Comparison of ENCODE assay signal across 8 cellular contexts in genomic region chr20:49982072-49982345, GRCh38. TPM values are rescaled to one million over a fixed set of nuclear protein-coding genes. Genes with fewer than 3 reads are reported as not detected.
DNase-seq lines count a peak whose midpoint lies in the region; ATAC-seq, FAIRE-seq and TF ChIP-seq lines count a peak whose summit lies in the region.

No MANE protein-coding gene starts in this region.

- peak overlapping the region; percentile 41 for H3K4me3 Mint-ChIP-seq in activated CD4-positive, alpha-beta memory T cell treated with anti-CD3 and anti-CD28 coated beads, Interleukin-2, amount 10 ng/mL, durations not matched to agents 7 days and 5 days
- H3K4me3 Mint-ChIP-seq in activated CD4-positive, alpha-beta memory T cell treated with anti-CD3 and anti-CD28 coated beads for 36 hours = no peak overlapping the region
- H3K4me3 Mint-ChIP-seq in activated T-helper 2 cell treated with anti-CD3 and anti-CD28 coated beads, Interferon-gamma antibody, Interleukin-2, Interleukin-4, amounts not matched to agents 10 μg/mL and 5 μg/mL and 100 μg/mL, durations not matched to agents 14 hours and 24 hours and 36 hours (ENCODE audit: low read depth) = peak overlapping the region; percentile 31

- POLR2A ChIA-PET in activated CD4-positive, alpha-beta memory T cell treated with anti-CD3 and anti-CD28 coated beads, Interleukin-2, amount 10 ng/mL, durations not matched to agents 7 days and 5 days (lab: Charles Lee) = interaction anchor here (1.0 kb wide), 1 partner anchor 46 kb away, joined by 3 read pairs; the partner anchor contains the start of gene RNF114
- POLR2A ChIA-PET in activated CD4-positive, alpha-beta memory T cell treated with anti-CD3 and anti-CD28 coated beads for 36 hours (lab: Charles Lee) = no interaction called here

- intact Hi-C loops in activated CD4-positive, alpha-beta memory T cell treated with anti-CD3 and anti-CD28 coated beads for 36 hours (cut with micrococcal nuclease) = no loop called here
- intact Hi-C loops in activated T-helper 2 cell treated with anti-CD3 and anti-CD28 coated beads, Interferon-gamma antibody, Interleukin-2, Interleukin-4, amounts not matched to agents 10 μg/mL and 5 μg/mL and 100 μg/mL, durations not matched to agents 14 hours and 24 hours and 36 hours (cut with micrococcal nuclease) = loop anchor here (2.0 kb wide), 1 partner anchor 185 kb away; no protein-coding TSS in a partner anchor

- H3K27ac ChIP-seq in layer of hippocampus (ENCODE audit: low read depth, low read length) (peak overlapping the region; percentile 21), thoracic aorta (no peak overlapping the region)

- CTCF ChIA-PET in activated CD4-positive, alpha-beta memory T cell treated with anti-CD3 and anti-CD28 coated beads, Interleukin-2, amount 10 ng/mL, durations not matched to agents 7 days and 5 days (lab: Charles Lee) = interaction anchor here (1.0 to 11.5 kb wide), 8 partner anchors 9 to 200 kb away, joined by 3 to 300 read pairs (median 5); no protein-coding TSS in a partner anchor
- CTCF ChIA-PET in activated CD4-positive, alpha-beta memory T cell treated with anti-CD3 and anti-CD28 coated beads for 36 hours (lab: Charles Lee) = interaction anchor here (0.7 to 7.5 kb wide), 7 partner anchors 47 to 197 kb away, joined by 3 to 257 read pairs (median 4); partner anchors contain the start of gene RNF114

- H3K4me3 ChIP-seq in thoracic aorta = peak overlapping the region; percentile 87

- ATAC-seq in thoracic aorta (ENCODE audit: insufficient number of reproducible peaks, low FRiP score, low read depth) (no peak), HG02763 (IDR thresholded peaks at IDR 0.05; ENCODE audit: unreplicated experiment) (no peak)

- no peak for FAIRE-seq in GM12891 (lab: Jason Lieb, UNC)

- DNase-seq in activated CD4-positive, alpha-beta memory T cell treated with anti-CD3 and anti-CD28 coated beads, Interleukin-2, amount 10 ng/mL, durations not matched to agents 7 days and 5 days = no peak
- DNase-seq in activated CD4-positive, alpha-beta memory T cell treated with anti-CD3 and anti-CD28 coated beads for 36 hours = no peak
- no peak for DNase-seq in activated T-helper 2 cell treated with anti-CD3 and anti-CD28 coated beads, Interferon-gamma antibody, Interleukin-2, Interleukin-4, amounts not matched to agents 10 μg/mL and 5 μg/mL and 100 μg/mL, durations not matched to agents 14 hours and 24 hours and 36 hours (ENCODE audit: low spot score)
- DNase-seq in thoracic aorta (ENCODE audit: low spot score) = no peak
- DNase-seq in GM12891 (ENCODE audit: insufficient read length, low spot score) = no peak
- no peak for DNase-seq in stimulated activated CD4-positive, alpha-beta T cell treated with anti-CD3 and anti-CD28 coated beads, Interleukin-12 subunit alpha, Interleukin-12 subunit beta, amount 100 ng/mL, for 4 hours

- no peaks in the 10 kb centered on the region for H3K36me3 ChIP-seq in thoracic aorta

- peaks cover 28% of the 10 kb centered on the region for H3K27me3 Mint-ChIP-seq in activated CD4-positive, alpha-beta memory T cell treated with anti-CD3 and anti-CD28 coated beads, Interleukin-2, amount 10 ng/mL, durations not matched to agents 7 days and 5 days
- peaks cover 4% of the 10 kb centered on the region for H3K27me3 Mint-ChIP-seq in activated CD4-positive, alpha-beta memory T cell treated with anti-CD3 and anti-CD28 coated beads for 36 hours
- H3K27me3 Mint-ChIP-seq in activated T-helper 2 cell treated with anti-CD3 and anti-CD28 coated beads, Interferon-gamma antibody, Interleukin-2, Interleukin-4, amounts not matched to agents 10 μg/mL and 5 μg/mL and 100 μg/mL, durations not matched to agents 14 hours and 24 hours and 36 hours (ENCODE audit: low read depth) = peaks cover 31% of the 10 kb centered on the region

- H3K27me3 ChIP-seq in layer of hippocampus (ENCODE audit: control insufficient read depth, insufficient read depth, low read length) (no peaks in the 10 kb centered on the region), thoracic aorta (replicated peaks; ENCODE audit: insufficient read depth) (no peaks in the 10 kb centered on the region)

- peaks cover 27 to 50% of the 10 kb centered on the region in 2 donors for H3K4me1 ChIP-seq in thoracic aorta (ENCODE audit: control insufficient read depth in 1 of 2, low read depth in 2 of 2)

- H3K9me3 ChIP-seq in thoracic aorta = no peaks in the 10 kb centered on the region

- no peaks in the 10 kb centered on the region for H3K9me3 Mint-ChIP-seq in activated CD4-positive, alpha-beta memory T cell treated with anti-CD3 and anti-CD28 coated beads, Interleukin-2, amount 10 ng/mL, durations not matched to agents 7 days and 5 days
- no peaks in the 10 kb centered on the region for H3K9me3 Mint-ChIP-seq in activated CD4-positive, alpha-beta memory T cell treated with anti-CD3 and anti-CD28 coated beads for 36 hours
- H3K9me3 Mint-ChIP-seq in activated T-helper 2 cell treated with anti-CD3 and anti-CD28 coated beads, Interferon-gamma antibody, Interleukin-2, Interleukin-4, amounts not matched to agents 10 μg/mL and 5 μg/mL and 100 μg/mL, durations not matched to agents 14 hours and 24 hours and 36 hours = no peaks in the 10 kb centered on the region

- no peak overlapping the region for H3K27ac Mint-ChIP-seq in activated CD4-positive, alpha-beta memory T cell treated with anti-CD3 and anti-CD28 coated beads, Interleukin-2, amount 10 ng/mL, durations not matched to agents 7 days and 5 days
- H3K27ac Mint-ChIP-seq in activated CD4-positive, alpha-beta memory T cell treated with anti-CD3 and anti-CD28 coated beads for 36 hours = no peak overlapping the region
- H3K27ac Mint-ChIP-seq in activated T-helper 2 cell treated with anti-CD3 and anti-CD28 coated beads, Interferon-gamma antibody, Interleukin-2, Interleukin-4, amounts not matched to agents 10 μg/mL and 5 μg/mL and 100 μg/mL, durations not matched to agents 14 hours and 24 hours and 36 hours = peak overlapping the region; percentile 70

- no peaks in the 10 kb centered on the region for H3K36me3 Mint-ChIP-seq in activated CD4-positive, alpha-beta memory T cell treated with anti-CD3 and anti-CD28 coated beads, Interleukin-2, amount 10 ng/mL, durations not matched to agents 7 days and 5 days (ENCODE audit: low read depth)
- no peaks in the 10 kb centered on the region for H3K36me3 Mint-ChIP-seq in activated CD4-positive, alpha-beta memory T cell treated with anti-CD3 and anti-CD28 coated beads for 36 hours
- H3K36me3 Mint-ChIP-seq in activated T-helper 2 cell treated with anti-CD3 and anti-CD28 coated beads, Interferon-gamma antibody, Interleukin-2, Interleukin-4, amounts not matched to agents 10 μg/mL and 5 μg/mL and 100 μg/mL, durations not matched to agents 14 hours and 24 hours and 36 hours (ENCODE audit: low read depth) = no peaks in the 10 kb centered on the region

- TF ChIP-seq CTCF in thoracic aorta (IDR thresholded peaks at IDR 0.05) = no peak

- no peak for TF ChIP-seq POLR2A in GM12891 (IDR thresholded peaks at IDR 0.05; ENCODE audit: low read depth, low read length)

- peaks cover 26% of the 10 kb centered on the region for H3K4me1 Mint-ChIP-seq in activated CD4-positive, alpha-beta memory T cell treated with anti-CD3 and anti-CD28 coated beads, Interleukin-2, amount 10 ng/mL, durations not matched to agents 7 days and 5 days
- H3K4me1 Mint-ChIP-seq in activated CD4-positive, alpha-beta memory T cell treated with anti-CD3 and anti-CD28 coated beads for 36 hours (ENCODE audit: low read depth) = peaks cover 20% of the 10 kb centered on the region
- peaks cover 13% of the 10 kb centered on the region for H3K4me1 Mint-ChIP-seq in activated T-helper 2 cell treated with anti-CD3 and anti-CD28 coated beads, Interferon-gamma antibody, Interleukin-2, Interleukin-4, amounts not matched to agents 10 μg/mL and 5 μg/mL and 100 μg/mL, durations not matched to agents 14 hours and 24 hours and 36 hours (ENCODE audit: low read depth)

TF ChIP-seq in GM12891, 5 proteins besides CTCF, POLR2A, EP300 and RAD21:
- no peak for TF ChIP-seq POU2F2 (IDR thresholded peaks at IDR 0.05; ENCODE audit: low read depth, low read length)
- no peak for TF ChIP-seq TAF1 (IDR thresholded peaks at IDR 0.05; ENCODE audit: low read depth, low read length)
- TF ChIP-seq SPI1 (IDR thresholded peaks at IDR 0.05; ENCODE audit: low read depth, low read length) = no peak
- no peak for TF ChIP-seq PAX5 (IDR thresholded peaks at IDR 0.05; ENCODE audit: insufficient read depth, low read length, severe bottlenecking)
- no peak for TF ChIP-seq POLR2AphosphoS5 (IDR thresholded peaks at IDR 0.05; ENCODE audit: low read depth, low read length)

RNA-seq across cellular contexts. Expression of gene SNAI1, which starts 0.8 kb away (rescaled TPM):
- under 1 TPM; 0.28 to 0.38 TPM for total RNA-seq in activated CD4-positive, alpha-beta memory T cell treated with anti-CD3 and anti-CD28 coated beads, Interleukin-2, amount 10 ng/mL, durations not matched to agents 7 days and 5 days
- under 1 TPM in 1 of 2 experiments, not detected in 1; 0.27 TPM for total RNA-seq in activated CD4-positive, alpha-beta memory T cell treated with anti-CD3 and anti-CD28 coated beads for 36 hours
- 1.3 and 1.6 TPM in 2 replicates for total RNA-seq in activated T-helper 2 cell treated with anti-CD3 and anti-CD28 coated beads, Interferon-gamma antibody, Interleukin-2, Interleukin-4, amounts not matched to agents 10 μg/mL and 5 μg/mL and 100 μg/mL, durations not matched to agents 14 hours and 24 hours and 36 hours
- total RNA-seq in thoracic aorta = 10 to 100 TPM; 13.0 to 19.1 TPM
- 0.42 TPM for polyA plus RNA-seq in GM12891 (2012; ENCODE audit: low read depth, missing spikeins)

RNA-seq across cellular contexts. Expression of gene RNF114, which starts 45.8 kb away (rescaled TPM):
- total RNA-seq in activated CD4-positive, alpha-beta memory T cell treated with anti-CD3 and anti-CD28 coated beads, Interleukin-2, amount 10 ng/mL, durations not matched to agents 7 days and 5 days = 10 to 100 TPM; 66.4 to 76.4 TPM
- 10 to 100 TPM; 72.1 to 72.4 TPM for total RNA-seq in activated CD4-positive, alpha-beta memory T cell treated with anti-CD3 and anti-CD28 coated beads for 36 hours
- 64.0 and 67.6 TPM in 2 replicates for total RNA-seq in activated T-helper 2 cell treated with anti-CD3 and anti-CD28 coated beads, Interferon-gamma antibody, Interleukin-2, Interleukin-4, amounts not matched to agents 10 μg/mL and 5 μg/mL and 100 μg/mL, durations not matched to agents 14 hours and 24 hours and 36 hours
- total RNA-seq in thoracic aorta = 100 to 1,000 TPM in 1 of 2 donors, 10 to 100 TPM in 1; 82.4 to 128 TPM
- 44.1 TPM for polyA plus RNA-seq in GM12891 (2012; ENCODE audit: low read depth, missing spikeins)
